14 cellular contexts compared by ENCODE assay signal in the genomic region with DNA sequence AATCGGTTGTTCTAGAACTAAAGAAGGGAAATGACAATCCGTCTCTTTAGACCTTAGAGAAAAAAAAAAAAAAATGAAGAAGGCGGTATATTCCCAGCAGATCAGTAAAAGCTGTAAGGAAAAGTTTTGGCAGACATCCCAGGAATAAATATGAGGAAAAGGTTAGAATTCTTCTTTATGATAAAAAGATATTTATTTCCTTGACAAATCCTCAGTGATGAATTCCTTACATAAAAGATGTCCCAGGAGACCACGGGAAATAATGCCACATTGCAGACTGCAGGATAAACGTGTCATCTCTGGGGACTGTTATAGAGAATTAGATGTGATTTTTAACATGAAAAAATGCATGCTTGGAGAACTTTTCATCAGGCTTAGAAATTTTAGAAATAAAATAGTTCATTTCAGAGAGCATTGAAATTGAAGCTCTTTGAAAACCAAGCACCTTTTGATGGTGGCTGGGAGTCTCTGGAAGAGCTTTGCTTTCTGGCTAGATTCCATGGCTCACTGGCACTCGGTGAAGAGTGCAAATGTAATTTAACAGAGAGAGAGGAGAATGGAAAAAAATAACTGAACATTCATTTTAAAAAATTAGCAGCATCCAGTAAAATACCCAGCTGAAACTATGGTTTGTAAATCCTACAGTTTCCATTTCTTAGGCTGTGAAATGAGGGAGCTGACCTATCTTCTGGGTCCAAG.
A peak's percentile ranks its signal among the peaks of the same experiment; 100 is the strongest.
DNase-seq lines count a peak whose midpoint lies in the region; ATAC-seq and TF ChIP-seq lines count a peak whose summit lies in the region.
"Had no signal": no experiment of that assay in that cellular context is flagged by ENCODE, and none has a peak within 500 bp of the region (broad histone marks: within the 10 kb centered on the region; RNA-seq: fewer than 3 reads in every experiment).

No MANE protein-coding gene starts in this region.

- H3K27ac ChIP-seq in VCaP (peak overlapping the region; percentile 98), gastroesophageal sphincter (peak overlapping the region; percentile 75 to 88 (median 80)), sigmoid colon (peak overlapping the region; percentile 74 to 84 (median 80))

- intact Hi-C loops in Caco-2 (cut with micrococcal nuclease; ENCODE audit: unreplicated experiment) (no loop called here), sigmoid colon (cut with DNase I) (no loop called here)

- BruUV-seq in Caco-2 (replicated peaks; lab: Mats Ljungman, UMichigan) = no TSS peak

- H3K36me3 Mint-ChIP-seq in Caco-2 (ENCODE audit: insufficient read depth, unreplicated experiment) = peaks cover 62% of the 10 kb centered on the region
- H3K36me3 Mint-ChIP-seq: activated naive CD8-positive, alpha-beta T cell; stimulated activated memory B cell treated with anti-CD40 and anti-IgM and Interleukin-4, amounts not matched to agents 10 μg/mL and 1 μg/mL and 100 μg/mL, for 72 hours had no signal

- H3K27me3 Mint-ChIP-seq in Caco-2 (ENCODE audit: insufficient read depth, unreplicated experiment) = no peaks in the 10 kb centered on the region
- H3K27me3 Mint-ChIP-seq: activated CD4-positive, alpha-beta T cell treated with anti-CD3 and anti-CD28 coated beads, Interleukin-2, amount 10 ng/mL, durations not matched to agents 24 days and 14 days had no signal

- ATAC-seq in gastroesophageal sphincter (no peak), HG02884 (IDR thresholded peaks at IDR 0.05; ENCODE audit: unreplicated experiment) (no peak), GM21381 (IDR thresholded peaks at IDR 0.05; ENCODE audit: unreplicated experiment) (no peak)
- ATAC-seq: left colon; stimulated activated memory B cell treated with anti-CD40 and anti-IgM and Interleukin-4, amounts not matched to agents 10 μg/mL and 1 μg/mL and 100 μg/mL, for 72 hours had no signal

- no peak for TF ChIP-seq POLR2A in gastroesophageal sphincter (IDR thresholded peaks at IDR 0.05)
- TF ChIP-seq POLR2A in sigmoid colon (IDR thresholded peaks at IDR 0.05) = no peak

- peak overlapping the region; percentile 58 for H3K27ac Mint-ChIP-seq in Caco-2 (ENCODE audit: unreplicated experiment)
- H3K27ac Mint-ChIP-seq: activated CD4-positive, alpha-beta T cell treated with anti-CD3 and anti-CD28 coated beads, Interleukin-2, amount 10 ng/mL, durations not matched to agents 24 days and 14 days; activated naive CD8-positive, alpha-beta T cell; stimulated activated memory B cell treated with anti-CD40 and anti-IgM and Interleukin-4, amounts not matched to agents 10 μg/mL and 1 μg/mL and 100 μg/mL, for 72 hours had no signal

- H3K9me3 ChIP-seq in Caco-2 = no peaks in the 10 kb centered on the region
- no peaks in the 10 kb centered on the region for H3K9me3 ChIP-seq in gastroesophageal sphincter
- no peaks in the 10 kb centered on the region for H3K9me3 ChIP-seq in sigmoid colon

- TF ChIP-seq CTCF in Caco-2 (IDR thresholded peaks at IDR 0.05; ENCODE audit: insufficient read depth in 1 of 2, low read depth in 1 of 2, low read length in 1 of 2, severe bottlenecking in 1 of 2, unreplicated experiment in 1 of 2) = no peak
- no peak for TF ChIP-seq CTCF in VCaP (conservative IDR thresholded peaks at IDR 0.05)
- no peak for TF ChIP-seq CTCF in gastroesophageal sphincter (IDR thresholded peaks at IDR 0.05)
- TF ChIP-seq CTCF in sigmoid colon (IDR thresholded peaks at IDR 0.05) = no peak

- no peak overlapping the region for H3K4me3 Mint-ChIP-seq in Caco-2 (ENCODE audit: unreplicated experiment)
- H3K4me3 Mint-ChIP-seq: activated CD4-positive, alpha-beta T cell treated with anti-CD3 and anti-CD28 coated beads, Interleukin-2, amount 10 ng/mL, durations not matched to agents 24 days and 14 days; activated naive CD8-positive, alpha-beta T cell; stimulated activated memory B cell treated with anti-CD40 and anti-IgM and Interleukin-4, amounts not matched to agents 10 μg/mL and 1 μg/mL and 100 μg/mL, for 72 hours had no signal

- WGBS in gastroesophageal sphincter (ENCODE audit: low coverage in 1 of 2), 2 donors = 8 to 27% methylated on average over 6 of the region's 6 CpGs
- WGBS in sigmoid colon, 2 donors = 36 to 59% methylated on average over 6 of the region's 6 CpGs

- H3K4me1 Mint-ChIP-seq in Caco-2 (ENCODE audit: low read depth, unreplicated experiment) = peaks cover 18% of the 10 kb centered on the region
- H3K4me1 Mint-ChIP-seq: activated CD4-positive, alpha-beta T cell treated with anti-CD3 and anti-CD28 coated beads, Interleukin-2, amount 10 ng/mL, durations not matched to agents 24 days and 14 days had no signal

- H3K4me3 ChIP-seq in Caco-2 (ENCODE audit: low read depth, low read length) (no peak overlapping the region), gastroesophageal sphincter (peak overlapping the region in 1 of 2 donors; percentile 26), sigmoid colon (peak overlapping the region in 1 of 4 donors; percentile 8)

- TF ChIP-seq EP300 in gastroesophageal sphincter (IDR thresholded peaks at IDR 0.05) = no peak
- no peak for TF ChIP-seq EP300 in sigmoid colon (IDR thresholded peaks at IDR 0.05)

- CTCF ChIA-PET in Caco-2 (lab: Charles Lee) = no interaction called here

- H3K9me3 Mint-ChIP-seq in Caco-2 (ENCODE audit: unreplicated experiment) = no peaks in the 10 kb centered on the region
- H3K9me3 Mint-ChIP-seq: activated CD4-positive, alpha-beta T cell treated with anti-CD3 and anti-CD28 coated beads, Interleukin-2, amount 10 ng/mL, durations not matched to agents 24 days and 14 days; stimulated activated memory B cell treated with anti-CD40 and anti-IgM and Interleukin-4, amounts not matched to agents 10 μg/mL and 1 μg/mL and 100 μg/mL, for 72 hours had no signal

- H3K27me3 ChIP-seq in Caco-2 (replicated peaks; ENCODE audit: control insufficient read depth, insufficient read depth, low read length) (no peaks in the 10 kb centered on the region), gastroesophageal sphincter (no peaks in the 10 kb centered on the region), sigmoid colon (no peaks in the 10 kb centered on the region)

- POLR2A ChIA-PET in Caco-2 (lab: Charles Lee) = no interaction called here

- no peak for DNase-seq in Caco-2
- DNase-seq in sigmoid colon = no peak
- DNase-seq in HT-29 (ENCODE audit: low spot score) = no peak
- no peak for DNase-seq in NCI-H774 (lab: John Stamatoyannopoulos, UW)
- DNase-seq: activated CD4-positive, alpha-beta T cell treated with anti-CD3 and anti-CD28 coated beads, Interleukin-2, amount 10 ng/mL, durations not matched to agents 24 days and 14 days; erythroblast; stimulated activated CD4-positive, alpha-beta T cell treated with anti-CD3 and anti-CD28 coated beads, Interleukin-12 subunit alpha, Interleukin-12 subunit beta, amount 100 ng/mL, for 4 hours had no signal

- H3K4me1 ChIP-seq in Caco-2 = peaks cover 18% of the 10 kb centered on the region
- H3K4me1 ChIP-seq in gastroesophageal sphincter = peaks cover 11 to 50% (median 18%) of the 10 kb centered on the region in 3 donors
- H3K4me1 ChIP-seq in sigmoid colon = peaks cover 0 to 51% (median 44%) of the 10 kb centered on the region in 4 donors

- H3K36me3 ChIP-seq in Caco-2 (ENCODE audit: control insufficient read depth, insufficient read depth, low read length) (peaks cover 6% of the 10 kb centered on the region; the same call in 1 of the 2 replicates), gastroesophageal sphincter (peaks cover 0 to 7% of the 10 kb centered on the region in 2 donors), sigmoid colon (peaks cover 0 to 7% (median 0%) of the 10 kb centered on the region in 4 donors)
